In the genomic region with DNA sequence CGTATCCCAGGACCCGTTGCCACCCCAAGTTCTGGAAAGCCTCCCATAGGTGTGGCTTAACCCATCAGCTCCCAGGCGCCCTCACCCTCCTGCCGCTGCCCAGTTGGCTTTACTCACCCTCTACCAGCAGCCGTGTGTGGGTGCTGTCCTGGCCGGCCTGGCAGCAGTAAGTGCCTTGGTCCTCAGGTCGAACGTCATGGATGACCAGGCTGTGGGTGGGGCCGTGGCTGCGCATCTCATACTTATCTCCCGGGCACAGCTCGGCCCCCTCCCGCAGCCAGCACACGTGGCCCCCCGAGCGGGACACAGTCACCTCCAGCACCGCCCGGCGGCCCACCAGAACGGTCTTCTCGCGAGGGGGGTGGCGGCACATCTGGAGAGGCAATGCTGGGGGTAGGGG, we compare ENCODE assay signal across 9 cellular contexts. TPM values are rescaled to one million over a fixed set of nuclear protein-coding genes. Genes with fewer than 3 reads are reported as not detected.
DNase-seq lines count a peak whose midpoint lies in the region; ATAC-seq and TF ChIP-seq lines count a peak whose summit lies in the region.
"Had no signal": no experiment of that assay in that cellular context is flagged by ENCODE, and none has a peak within 500 bp of the region (broad histone marks: within the 10 kb centered on the region; RNA-seq: fewer than 3 reads in every experiment).

No MANE protein-coding gene starts in this region.

- no peak for TF ChIP-seq EP300 in ovary (IDR thresholded peaks at IDR 0.05)

- H3K4me1 ChIP-seq in ovary (ENCODE audit: insufficient read depth), result peaks cover 6% of the 10 kb centered on the region

- intact Hi-C loops in ovary (cut with DNase I), result loop anchor here in 2 of 4 donors (5.0 kb wide), 2 partner anchors 56 to 81 kb away; no protein-coding TSS in a partner anchor

- H3K4me3 ChIP-seq in ovary, result peak overlapping the region; percentile 70

- 5 to 9% (median 7%) methylated on average over 21 to 23 of the region's 23 CpGs for WGBS in ovary, 3 donors

- peak; percentile 35 for DNase-seq in DMS53 treated with DMSO at 0.1 percent for 48 hours (lab: John Stamatoyannopoulos, UW; ENCODE audit: unreplicated experiment)
- DNase-seq in NCI-H510A (lab: John Stamatoyannopoulos, UW), result peak; percentile 45
- DNase-seq in ovary, result peak; percentile 83 to 88 (median 85)
- no peak for DNase-seq in middle frontal gyrus (ENCODE audit: extremely low spot score, low spot score)
- no peak for DNase-seq in GM13976 (ENCODE audit: low spot score)

- no peaks in the 10 kb centered on the region for H3K36me3 ChIP-seq in ovary
- H3K36me3 ChIP-seq: pancreas had no signal

- no peaks in the 10 kb centered on the region for H3K27me3 ChIP-seq in ovary
- H3K27me3 ChIP-seq: pancreas had no signal

- peak; percentile 2 for ATAC-seq in esophagus mucosa
- no peak for ATAC-seq in GM21737 (IDR thresholded peaks at IDR 0.05; ENCODE audit: unreplicated experiment)
- no peak for ATAC-seq in HG03139 (IDR thresholded peaks at IDR 0.05; ENCODE audit: unreplicated experiment)

- H3K27ac ChIP-seq in ovary, result peak overlapping the region; percentile 66 to 92

- in situ Hi-C loops in GM13976 (cut with MboI; ENCODE audit: low sequenced_read_pairs, unreplicated experiment), result no loop called here

- H3K9me3 ChIP-seq in ovary, result no peaks in the 10 kb centered on the region
- H3K9me3 ChIP-seq: pancreas had no signal

- TF ChIP-seq CTCF in ovary (IDR thresholded peaks at IDR 0.05) (no peak), GM13976 (IDR thresholded peaks at IDR 0.05; ENCODE audit: borderline replicate concordance, control extremely low read depth, extremely low read depth, insufficient read depth, missing control alignments) (no peak)

- peak; percentile 56 for TF ChIP-seq POLR2A in ovary (IDR thresholded peaks at IDR 0.05)

RNA-seq across cellular contexts. Expression of a gene that starts 7.6 kb away (rescaled TPM):
- total RNA-seq in esophagus mucosa (1.2 TPM), ovary (10 to 100 TPM in 6 of 7 donors, 1 to 10 TPM in 1; 5.8 to 22.7 (median 10.7) TPM)
- polyA plus RNA-seq in ovary, result 1 to 10 TPM in 1 of 2 donors, under 1 TPM in 1; 0.62 to 6.5 TPM

RNA-seq across cellular contexts. Expression of a gene that starts 7.8 kb away (rescaled TPM):
- total RNA-seq in esophagus mucosa (27.1 TPM), ovary (100 to 1,000 TPM in 6 of 7 donors, 10 to 100 TPM in 1; 89.4 to 181 (median 135) TPM)
- 10 to 100 TPM in 1 of 2 donors, 1 to 10 TPM in 1; 4.0 to 76.0 TPM for polyA plus RNA-seq in ovary

RNA-seq across cellular contexts. Expression of a gene that starts 19.9 kb away (rescaled TPM):
- total RNA-seq in esophagus mucosa, result 13.0 TPM
- 100 to 1,000 TPM; 230 to 740 (median 473) TPM for total RNA-seq in ovary
- polyA plus RNA-seq in ovary, result 100 to 1,000 TPM in 1 of 2 donors, 10 to 100 TPM in 1; 53.2 to 431 TPM

RNA-seq across cellular contexts. Expression of a gene that starts 20.7 kb away (rescaled TPM):
- 0.28 TPM for total RNA-seq in esophagus mucosa
- total RNA-seq in ovary, result 100 to 1,000 TPM in 2 of 7 donors, 10 to 100 TPM in 5; 38.4 to 165 (median 78.3) TPM
- polyA plus RNA-seq in ovary, result 100 to 1,000 TPM in 1 of 2 donors, 10 to 100 TPM in 1; 96.3 to 162 TPM

RNA-seq across cellular contexts. Expression of a gene that starts 37.1 kb away (rescaled TPM):
- total RNA-seq in esophagus mucosa (not detected), ovary (under 1 TPM in 3 of 7 donors, not detected in 4; 0.10 to 0.28 (median 0.24) TPM)
- under 1 TPM in 1 of 2 donors, not detected in 1; 0.05 TPM for polyA plus RNA-seq in ovary

Comparison
In these comparisons a context has a peak if more than half of its experiments do, and no peak if none do; other contexts are left out.
1. DNase-seq: peak in DMS53 treated with DMSO at 0.1 percent for 48 hours (single experiment), NCI-H510A (single experiment) and ovary (5 of 5); none in middle frontal gyrus (single experiment) and GM13976 (single experiment).
2. RNA of a gene that starts 19.9 kb away (total RNA-seq): 230 to 740 TPM in ovary; 13.0 TPM in esophagus mucosa (single experiment); every median in the first group is over 10 times any median in the second.